In genomic region chr11:69155302-69156198, GRCh38 we compare ENCODE assay signal across 11 cellular contexts. TPM values are rescaled to one million over a fixed set of nuclear protein-coding genes. Genes with fewer than 3 reads are reported as not detected.
DNase-seq lines count a peak whose midpoint lies in the region; ATAC-seq and TF ChIP-seq lines count a peak whose summit lies in the region.
"Had no signal": no experiment of that assay in that cellular context is flagged by ENCODE, and none has a peak within 500 bp of the region (broad histone marks: within the 10 kb centered on the region; RNA-seq: fewer than 3 reads in every experiment).

SMIM38 (plus strand) TSS chr11:69155935; CDS start chr11:69157847, 1,912 bp downstream.

- H3K27me3 ChIP-seq in left lung = peaks cover 0 to 12% of the 10 kb centered on the region in 2 donors

- H3K4me3 Mint-ChIP-seq in activated T-cell treated with anti-CD3 and anti-CD28 coated beads, Interleukin-2, amount 50 U/mL, for 4 hours = no peak within 1 kb of the TSS
- H3K4me3 Mint-ChIP-seq in activated B cell treated with CpG ODN at 0.5 μM for 24 hours (peak within 1 kb of the TSS; percentile 58), memory B cell (no peak within 1 kb of the TSS)
- H3K4me3 Mint-ChIP-seq: activated naive CD8-positive, alpha-beta T cell had no signal

- CTCF ChIA-PET in activated B cell treated with CpG ODN at 0.5 μM for 24 hours (lab: Charles Lee) = no interaction called here

- peaks cover 10% of the 10 kb centered on the region for H3K4me1 Mint-ChIP-seq in activated T-cell treated with anti-CD3 and anti-CD28 coated beads, Interleukin-2, amount 50 U/mL, for 4 hours (ENCODE audit: low read depth)
- peaks cover 24% of the 10 kb centered on the region for H3K4me1 Mint-ChIP-seq in activated B cell treated with CpG ODN at 0.5 μM for 24 hours
- peaks cover 7% of the 10 kb centered on the region for H3K4me1 Mint-ChIP-seq in memory B cell

- no peak within 1 kb of the TSS for H3K4me3 ChIP-seq in left lung

- H3K27me3 Mint-ChIP-seq in activated T-cell treated with anti-CD3 and anti-CD28 coated beads, Interleukin-2, amount 50 U/mL, for 4 hours (ENCODE audit: low read depth) = no peaks in the 10 kb centered on the region
- H3K27me3 Mint-ChIP-seq in activated B cell treated with CpG ODN at 0.5 μM for 24 hours (no peaks in the 10 kb centered on the region), memory B cell (peaks cover 5% of the 10 kb centered on the region)
- H3K27me3 Mint-ChIP-seq: activated naive CD8-positive, alpha-beta T cell had no signal

- peaks cover 2% of the 10 kb centered on the region for H3K9me3 Mint-ChIP-seq in activated T-cell treated with anti-CD3 and anti-CD28 coated beads, Interleukin-2, amount 50 U/mL, for 4 hours
- no peaks in the 10 kb centered on the region for H3K9me3 Mint-ChIP-seq in activated B cell treated with CpG ODN at 0.5 μM for 24 hours
- no peaks in the 10 kb centered on the region for H3K9me3 Mint-ChIP-seq in memory B cell

- peaks cover 9 to 17% of the 10 kb centered on the region in 2 donors for H3K4me1 ChIP-seq in left lung

- peak; percentile 23 to 41 for ATAC-seq in activated T-cell treated with anti-CD3 and anti-CD28 coated beads, Interleukin-2, amount 50 U/mL, for 4 hours
- ATAC-seq in activated B cell treated with CpG ODN at 0.5 μM for 24 hours (ENCODE audit: low read depth) (peak; percentile 71), memory B cell (ENCODE audit: low read depth) (peak; percentile 76), left lung (no peak)

- peaks cover 0 to 2% of the 10 kb centered on the region in 2 donors for H3K9me3 ChIP-seq in left lung

- TF ChIP-seq CTCF in activated B cell treated with CpG ODN at 0.5 μM for 24 hours (IDR thresholded peaks at IDR 0.05) (no peak), left lung (IDR thresholded peaks at IDR 0.05) (no peak)

- H3K27ac Mint-ChIP-seq in activated B cell treated with CpG ODN at 0.5 μM for 24 hours = peak within 1 kb of the TSS; percentile 77
- H3K27ac Mint-ChIP-seq in memory B cell = peak within 1 kb of the TSS; percentile 71
- H3K27ac Mint-ChIP-seq: activated naive CD8-positive, alpha-beta T cell had no signal

- DNase-seq in activated T-cell treated with anti-CD3 and anti-CD28 coated beads, Interleukin-2, amount 50 U/mL, for 4 hours = no peak
- no peak for DNase-seq in activated T-cell treated with anti-CD3 and anti-CD28 coated beads, Interleukin-2, amount 50 U/mL, for 1 hour
- DNase-seq in activated B cell treated with CpG ODN at 0.5 μM for 24 hours (no peak), memory B cell (ENCODE audit: low spot score in 2 of 2) (no peak), DMS79 treated with DMSO at 0.1 percent for 48 hours (lab: John Stamatoyannopoulos, UW) (no peak), RPMI8226 (no peak), left lung (no peak)
- DNase-seq: NK-92 treated with Interleukin-12 subunit alpha and Interleukin-12 subunit beta, amount 100 ng/mL, for 24 hours had no signal

- POLR2A ChIA-PET in activated B cell treated with CpG ODN at 0.5 μM for 24 hours (lab: Charles Lee) = interaction anchor here (0.8 to 2.8 kb wide), 2 partner anchors 11 to 143 kb away, joined by 4 to 11 read pairs; no protein-coding TSS in a partner anchor

- H3K36me3 Mint-ChIP-seq in activated T-cell treated with anti-CD3 and anti-CD28 coated beads, Interleukin-2, amount 50 U/mL, for 4 hours (ENCODE audit: insufficient read depth) = no peaks in the 10 kb centered on the region
- H3K36me3 Mint-ChIP-seq in activated B cell treated with CpG ODN at 0.5 μM for 24 hours (ENCODE audit: low read depth) (no peaks in the 10 kb centered on the region), memory B cell (peaks cover under 1% of the 10 kb centered on the region)

- H3K27ac ChIP-seq in temporal lobe (ENCODE audit: low read depth, low read length) = peak within 1 kb of the TSS; percentile 62
- no peak within 1 kb of the TSS for H3K27ac ChIP-seq in left lung

- H3K36me3 ChIP-seq in left lung = no peaks in the 10 kb centered on the region

- intact Hi-C loops in activated B cell treated with CpG ODN at 0.5 μM for 24 hours (cut with micrococcal nuclease) (no loop called here), left lung (cut with DNase I) (no loop called here)

RNA-seq across cellular contexts. Expression of gene SMIM38, which starts in this region (rescaled TPM):
- total RNA-seq in activated T-cell treated with anti-CD3 and anti-CD28 coated beads, Interleukin-2, amount 50 U/mL, for 4 hours = under 1 TPM; 0.10 to 0.18 (median 0.16) TPM
- total RNA-seq in activated B cell treated with CpG ODN at 0.5 μM for 24 hours (2.2 and 2.7 TPM in 2 replicates), temporal lobe (0.49 TPM), left lung (under 1 TPM; 0.09 to 0.24 TPM)
- total RNA-seq: endothelial cell of umbilical vein had no signal

Comparison
In these comparisons a context has a peak if more than half of its experiments do, and no peak if none do; other contexts are left out.
1. Peak in ATAC-seq in activated T-cell treated with anti-CD3 and anti-CD28 coated beads, Interleukin-2, amount 50 U/mL, for 4 hours; RNA of the gene not detected or under 1 TPM.